ENCODE assay signal across 17 cellular contexts in the genomic region with DNA sequence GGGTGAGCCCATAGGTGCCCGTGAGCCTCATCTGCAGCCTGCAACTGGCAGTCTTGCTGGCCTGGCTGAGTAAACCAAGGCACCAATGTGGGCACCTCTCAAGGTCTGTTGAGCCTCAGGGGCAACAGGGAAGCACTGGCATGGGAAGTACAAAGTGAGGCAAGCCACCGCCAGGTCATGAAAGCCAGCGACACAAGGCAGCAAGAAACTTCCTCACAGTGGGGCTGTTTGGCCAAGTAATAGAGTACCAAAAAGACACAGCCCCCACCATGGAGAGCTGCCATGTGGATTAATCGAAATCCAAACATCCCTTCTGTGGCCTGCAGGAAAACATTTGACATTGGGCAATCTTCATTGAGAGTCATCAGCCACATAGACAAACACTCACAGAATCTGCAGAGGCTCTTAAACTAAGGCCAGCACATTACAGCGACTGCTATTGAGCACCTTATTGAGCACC. TPM values are rescaled to one million over a fixed set of nuclear protein-coding genes. Genes with fewer than 3 reads are reported as not detected.
A peak's percentile ranks its signal among the peaks of the same experiment; 100 is the strongest.
DNase-seq lines count a peak whose midpoint lies in the region; ATAC-seq, FAIRE-seq and TF ChIP-seq lines count a peak whose summit lies in the region.
"Had no signal": no experiment of that assay in that cellular context is flagged by ENCODE, and none has a peak within 500 bp of the region (broad histone marks: within the 10 kb centered on the region; RNA-seq: fewer than 3 reads in every experiment).

No MANE protein-coding gene starts in this region.

- POLR2A ChIA-PET in HepG2 (lab: Yijun Ruan, JAX), result no interaction called here
- POLR2A ChIA-PET in activated CD4-positive, alpha-beta T cell treated with anti-CD3 and anti-CD28 coated beads, Interleukin-2, amount 10 ng/mL, durations not matched to agents 7 days and 5 days (lab: Charles Lee), result no interaction called here
- POLR2A ChIA-PET in CD8-positive, alpha-beta memory T cell (lab: Charles Lee), result no interaction called here

- ATAC-seq in HepG2 (no peak), left lung (peak; percentile 54), GM18858 (IDR thresholded peaks at IDR 0.05; ENCODE audit: unreplicated experiment) (no peak), GM21447 (IDR thresholded peaks at IDR 0.05; ENCODE audit: unreplicated experiment) (no peak)
- ATAC-seq: activated T-cell treated with anti-CD3 and anti-CD28 coated beads, Interleukin-2, amount 50 U/mL, for 4 hours; esophagus mucosa had no signal

- H3K9me3 Mint-ChIP-seq in activated CD4-positive, alpha-beta T cell treated with anti-CD3 and anti-CD28 coated beads, Interleukin-2, amount 10 ng/mL, durations not matched to agents 7 days and 5 days, result peaks cover 10% of the 10 kb centered on the region
- H3K9me3 Mint-ChIP-seq in CD8-positive, alpha-beta memory T cell, result peaks cover 2 to 8% (median 4%) of the 10 kb centered on the region in 5 donors

- H3K4me1 ChIP-seq in liver (ENCODE audit: control insufficient read depth in 4 of 4, insufficient read depth in 4 of 4, low read length in 3 of 4) (peaks cover 6 to 20% (median 13%) of the 10 kb centered on the region in 4 donors), HepG2 (ENCODE audit: insufficient read depth, low read length) (no peaks in the 10 kb centered on the region), left lung (no peaks in the 10 kb centered on the region)
- H3K4me1 ChIP-seq in CD8-positive, alpha-beta memory T cell (ENCODE audit: insufficient read depth, low read length), result no peaks in the 10 kb centered on the region
- H3K4me1 ChIP-seq: Peyer's patch had no signal

- H3K27ac ChIP-seq in liver (ENCODE audit: low read depth in 1 of 2, low read length in 2 of 2) (peak overlapping the region in 1 of 2 donors; percentile 42), HepG2 (ENCODE audit: extremely low read length, insufficient read depth, low read length) (no peak overlapping the region), brain microvascular endothelial cell (peak overlapping the region; percentile 98), left lung (no peak overlapping the region)
- H3K27ac ChIP-seq in CD8-positive, alpha-beta memory T cell (ENCODE audit: low read depth, low read length), result no peak overlapping the region
- H3K27ac ChIP-seq: Peyer's patch had no signal

- no peaks in the 10 kb centered on the region for H3K36me3 Mint-ChIP-seq in activated CD4-positive, alpha-beta T cell treated with anti-CD3 and anti-CD28 coated beads, Interleukin-2, amount 10 ng/mL, durations not matched to agents 7 days and 5 days (ENCODE audit: low read depth)
- H3K36me3 Mint-ChIP-seq in CD8-positive, alpha-beta memory T cell, result no peaks in the 10 kb centered on the region

- no peak overlapping the region for H3K4me3 Mint-ChIP-seq in activated CD4-positive, alpha-beta T cell treated with anti-CD3 and anti-CD28 coated beads, Interleukin-2, amount 10 ng/mL, durations not matched to agents 7 days and 5 days
- H3K4me3 Mint-ChIP-seq in CD8-positive, alpha-beta memory T cell, result no peak overlapping the region
- H3K4me3 Mint-ChIP-seq: activated T-cell treated with anti-CD3 and anti-CD28 coated beads, Interleukin-2, amount 50 U/mL, for 4 hours had no signal

- H3K36me3 ChIP-seq in liver (ENCODE audit: control insufficient read depth in 4 of 4, insufficient read depth in 3 of 4, low read depth in 1 of 4, low read length in 3 of 4) (no peaks in the 10 kb centered on the region), HepG2 (replicated peaks in 1 of 2; ENCODE audit: control insufficient read depth in 1 of 2, insufficient read depth in 2 of 2, low read length in 2 of 2) (no peaks in the 10 kb centered on the region), brain microvascular endothelial cell (replicated peaks) (no peaks in the 10 kb centered on the region), left lung (no peaks in the 10 kb centered on the region)
- H3K36me3 ChIP-seq in CD8-positive, alpha-beta memory T cell (ENCODE audit: insufficient read depth, low read length), result no peaks in the 10 kb centered on the region
- H3K36me3 ChIP-seq: Peyer's patch had no signal

- FAIRE-seq in HepG2 (lab: Jason Lieb, UNC), result no peak

- no TSS peak for BruUV-seq in HepG2 (replicated peaks; lab: Mats Ljungman, UMichigan)

- no peak overlapping the region for H3K9ac ChIP-seq in liver (ENCODE audit: low read depth in 1 of 2, low read length in 2 of 2)
- no peak overlapping the region for H3K9ac ChIP-seq in HepG2 (ENCODE audit: insufficient read depth, low read depth, low read length)

- H3K27me3 ChIP-seq in liver (ENCODE audit: control insufficient read depth in 4 of 4, insufficient read depth in 4 of 4, low read length in 3 of 4), result no peaks in the 10 kb centered on the region
- H3K27me3 ChIP-seq in HepG2 (ENCODE audit: control insufficient read depth in 1 of 2, insufficient read depth in 2 of 2, low read length in 2 of 2), result no peaks in the 10 kb centered on the region
- no peaks in the 10 kb centered on the region for H3K27me3 ChIP-seq in brain microvascular endothelial cell (replicated peaks)
- no peaks in the 10 kb centered on the region for H3K27me3 ChIP-seq in left lung
- no peaks in the 10 kb centered on the region for H3K27me3 ChIP-seq in CD8-positive, alpha-beta memory T cell (ENCODE audit: insufficient read depth, low read length, poor library complexity, severe bottlenecking)
- H3K27me3 ChIP-seq: Peyer's patch had no signal

- H3K4me1 Mint-ChIP-seq in activated CD4-positive, alpha-beta T cell treated with anti-CD3 and anti-CD28 coated beads, Interleukin-2, amount 10 ng/mL, durations not matched to agents 7 days and 5 days, result no peaks in the 10 kb centered on the region
- no peaks in the 10 kb centered on the region for H3K4me1 Mint-ChIP-seq in CD8-positive, alpha-beta memory T cell

- H3K4me3 ChIP-seq in liver (ENCODE audit: low read depth in 1 of 3, low read length in 3 of 3), result no peak overlapping the region
- H3K4me3 ChIP-seq in HepG2 (replicated peaks in 1 of 3; ENCODE audit: insufficient read depth in 1 of 3, low read depth in 2 of 3, low read length in 3 of 3), result no peak overlapping the region
- no peak overlapping the region for H3K4me3 ChIP-seq in brain microvascular endothelial cell (ENCODE audit: low read depth, low read length)
- no peak overlapping the region for H3K4me3 ChIP-seq in left lung
- no peak overlapping the region for H3K4me3 ChIP-seq in CD8-positive, alpha-beta memory T cell (ENCODE audit: low read length)
- H3K4me3 ChIP-seq: Peyer's patch had no signal

- no peak for TF ChIP-seq EP300 in HepG2 (IDR thresholded peaks at IDR 0.05; ENCODE audit: low read depth in 2 of 2, low read length in 2 of 2)
- no peak for TF ChIP-seq EP300 in HepG2 (CRISPR knock-in tag; IDR thresholded peaks at IDR 0.05; ENCODE audit: borderline replicate concordance)

- H3K4me2 ChIP-seq in HepG2 (ENCODE audit: low read depth, low read length), result no peak overlapping the region

- H4K20me1 ChIP-seq in HepG2 (ENCODE audit: insufficient read depth, low read length), result no peaks in the 10 kb centered on the region

- H2AFZ ChIP-seq in HepG2 (ENCODE audit: low read length), result no peak overlapping the region

- H3K79me2 ChIP-seq in HepG2 (ENCODE audit: insufficient read depth, low read length), result no peaks in the 10 kb centered on the region

- in situ Hi-C loops in HepG2 (cut with HindIII; ENCODE audit: extremely low pct_ligation_motif_present, low pct_unique_long_range_greater_than_20kb), result no loop called here
- in situ Hi-C loops in brain microvascular endothelial cell (cut with HindIII; ENCODE audit: low pct_ligation_motif_present, low sequenced_read_pairs), result no loop called here

- TF ChIP-seq RAD21 in liver (IDR thresholded peaks at IDR 0.05) (peak; percentile 66 to 74), HepG2 (CRISPR knock-in tag; IDR thresholded peaks at IDR 0.05) (no peak)

- TF ChIP-seq CTCF in liver (IDR thresholded peaks at IDR 0.05; ENCODE audit: low read depth, low read length, missing input control) (peak; percentile 10), HepG2 (CRISPR knock-in tag; IDR thresholded peaks at IDR 0.05) (no peak), brain microvascular endothelial cell (IDR thresholded peaks at IDR 0.05; ENCODE audit: low read depth, low read length, missing control alignments) (peak; percentile 18), left lung (IDR thresholded peaks at IDR 0.05) (no peak)

- no peaks in the 10 kb centered on the region for H3K27me3 Mint-ChIP-seq in activated CD4-positive, alpha-beta T cell treated with anti-CD3 and anti-CD28 coated beads, Interleukin-2, amount 10 ng/mL, durations not matched to agents 7 days and 5 days
- H3K27me3 Mint-ChIP-seq in CD8-positive, alpha-beta memory T cell, result no peaks in the 10 kb centered on the region

- whole genome bisulfite sequencing in liver, result 50% methylated on average over 5 of the region's 5 CpGs
- 33% methylated on average over 5 of the region's 5 CpGs for WGBS in HepG2 (ENCODE audit: low lambda C conversion rate)

- intact Hi-C loops in HepG2 (cut with micrococcal nuclease; ENCODE audit: unreplicated experiment) (no loop called here), left lung (cut with DNase I) (no loop called here)

- no peaks in the 10 kb centered on the region for H3K9me3 ChIP-seq in liver (ENCODE audit: control insufficient read depth in 4 of 4, low read length in 3 of 4)
- H3K9me3 ChIP-seq in HepG2 (ENCODE audit: low read length), result no peaks in the 10 kb centered on the region
- H3K9me3 ChIP-seq in left lung, result peaks cover 0 to 2% of the 10 kb centered on the region in 2 donors
- H3K9me3 ChIP-seq in CD8-positive, alpha-beta memory T cell (ENCODE audit: low read length), result no peaks in the 10 kb centered on the region
- H3K9me3 ChIP-seq: Peyer's patch had no signal

- CTCF ChIA-PET in HepG2 (lab: Yijun Ruan, JAX; ENCODE audit: low intra/inter-chr PET ratio, low total read pairs), result no interaction called here
- CTCF ChIA-PET in activated CD4-positive, alpha-beta T cell treated with anti-CD3 and anti-CD28 coated beads, Interleukin-2, amount 10 ng/mL, durations not matched to agents 7 days and 5 days (lab: Charles Lee), result no interaction called here
- CTCF ChIA-PET in CD8-positive, alpha-beta memory T cell (lab: Charles Lee), result no interaction called here

- no peak overlapping the region for H3K27ac Mint-ChIP-seq in activated CD4-positive, alpha-beta T cell treated with anti-CD3 and anti-CD28 coated beads, Interleukin-2, amount 10 ng/mL, durations not matched to agents 7 days and 5 days
- H3K27ac Mint-ChIP-seq in CD8-positive, alpha-beta memory T cell, result no peak overlapping the region

- DNase-seq in HepG2 (ENCODE audit: low spot score) (no peak), brain microvascular endothelial cell (peak; percentile 90), left lung (peak in 1 of 2 donors; percentile 35)
- no peak for DNase-seq in activated CD4-positive, alpha-beta T cell treated with anti-CD3 and anti-CD28 coated beads, Interleukin-2, amount 10 ng/mL, durations not matched to agents 7 days and 5 days
- no peak for DNase-seq in CD8-positive, alpha-beta memory T cell
- DNase-seq: activated CD4-positive, alpha-beta T cell treated with anti-CD3 and anti-CD28 coated beads for 4 hours; activated T-cell treated with anti-CD3 and anti-CD28 coated beads, Interleukin-2, amount 50 U/mL, for 4 hours; NCI-H1417 treated with DMSO at 0.1 percent for 48 hours; occipital lobe; Peyer's patch; substantia nigra had no signal

- no peak for TF ChIP-seq POLR2A in HepG2 (IDR thresholded peaks at IDR 0.05; ENCODE audit: insufficient read depth in 1 of 2, low read depth in 2 of 2, low read length in 2 of 2)

RNA-seq across cellular contexts. Expression of gene FIBIN, which starts 43.6 kb away (rescaled TPM):
- total RNA-seq in liver, result 1 to 10 TPM; 2.3 to 3.7 TPM
- 1 to 10 TPM; 1.6 to 2.0 TPM for polyA plus RNA-seq in liver
- not detected in 2 replicates for total RNA-seq in HepG2 (2016; rRNA removed; fragmentation: Illumina TruSeq; extraction: Trizol)
- not detected in 2 replicates for total RNA-seq in HepG2 (2016; cell fraction: cytosol; rRNA removed; fragmentation: Illumina TruSeq; extraction: Trizol; ENCODE audit: low read depth)
- not detected in 2 replicates for total RNA-seq in HepG2 (2016; cell fraction: insoluble cytoplasmic fraction; rRNA removed; fragmentation: Illumina TruSeq; extraction: Trizol)
- not detected in 2 replicates for total RNA-seq in HepG2 (2016; cell fraction: membrane; rRNA removed; fragmentation: Illumina TruSeq; extraction: Trizol)
- not detected in 2 replicates for total RNA-seq in HepG2 (2016; cell fraction: nucleus; rRNA removed; fragmentation: Illumina TruSeq; extraction: Trizol)
- polyA plus RNA-seq in HepG2 (2011; rRNA removed), result not detected in 2 replicates
- not detected in 2 replicates for polyA plus RNA-seq in HepG2 (2011; cell fraction: cytosol; rRNA removed)
- not detected in 2 replicates for polyA plus RNA-seq in HepG2 (2011; cell fraction: nucleus; rRNA removed)
- not detected in 2 replicates for polyA plus RNA-seq in HepG2 (2012)
- polyA plus RNA-seq in HepG2 (2016; cell fraction: cytosol; fragmentation: Illumina TruSeq; extraction: Trizol; ENCODE audit: low read depth), result not detected in 2 replicates
- polyA plus RNA-seq in HepG2 (2016; cell fraction: insoluble cytoplasmic fraction; fragmentation: Illumina TruSeq; extraction: Trizol; ENCODE audit: low read depth), result not detected in 2 replicates
- not detected in 2 replicates for polyA plus RNA-seq in HepG2 (2016; cell fraction: membrane; fragmentation: Illumina TruSeq; extraction: Trizol; ENCODE audit: low read depth)
- not detected in 2 replicates for polyA plus RNA-seq in HepG2 (2016; cell fraction: nucleus; fragmentation: Illumina TruSeq; extraction: Trizol; ENCODE audit: insufficient read depth, low read depth)
- polyA minus RNA-seq in HepG2 (2011; rRNA and poly(A)+ RNA removed; ENCODE audit: low replicate concordance), result not detected in 2 replicates
- not detected in 2 replicates for polyA minus RNA-seq in HepG2 (2011; cell fraction: cytosol; rRNA and poly(A)+ RNA removed)
- not detected in 2 replicates for polyA minus RNA-seq in HepG2 (2011; cell fraction: nucleus; rRNA and poly(A)+ RNA removed)
- total RNA-seq in left lung, result 10 to 100 TPM; 13.5 to 18.5 TPM
- total RNA-seq in activated CD4-positive, alpha-beta T cell treated with anti-CD3 and anti-CD28 coated beads, Interleukin-2, amount 10 ng/mL, durations not matched to agents 7 days and 5 days, result not detected
- not detected for total RNA-seq in CD8-positive, alpha-beta memory T cell
- polyA plus RNA-seq in CD8-positive, alpha-beta memory T cell, result not detected
- total RNA-seq: activated T-cell treated with anti-CD3 and anti-CD28 coated beads, Interleukin-2, amount 50 U/mL, for 4 hours; NCI-H460; T-helper 1 cell treated with Interleukin-12 subunit alpha and Interleukin-12 subunit beta and Interleukin-4 antibody, amounts not matched to agents 30 ng/mL and 1 ng/mL, for 36 hours had no signal

Comparison
In these comparisons a context has a peak if more than half of its experiments do, and no peak if none do; other contexts are left out.
1. CTCF ChIP-seq: peak in liver (single experiment) and brain microvascular endothelial cell (single experiment); none in HepG2 (single experiment) and left lung (0 of 2).